ENCODE assay signal across 13 cellular contexts in genomic region chr2:64192080-64192479, GRCh38. TPM values are rescaled to one million over a fixed set of nuclear protein-coding genes. Genes with fewer than 3 reads are reported as not detected.
DNase-seq lines count a peak whose midpoint lies in the region; ATAC-seq and TF ChIP-seq lines count a peak whose summit lies in the region.
"Had no signal": no experiment of that assay in that cellular context is flagged by ENCODE, and none has a peak within 500 bp of the region (broad histone marks: within the 10 kb centered on the region; RNA-seq: fewer than 3 reads in every experiment).

No MANE protein-coding gene starts in this region.

- WGBS in heart left ventricle, 4 donors, result 78 to 86% (median 81%) methylated on average over 6 of the region's 6 CpGs
- 79 to 91% (median 84%) methylated on average over 6 of the region's 6 CpGs for WGBS in stomach, 5 donors

- no peak overlapping the region for H3K27ac Mint-ChIP-seq in effector memory CD8-positive, alpha-beta T cell
- no peak overlapping the region for H3K27ac Mint-ChIP-seq in activated CD4-positive, alpha-beta T cell treated with anti-CD3 and anti-CD28 coated beads, Interleukin-2, amount 10 ng/mL, durations not matched to agents 24 days and 14 days
- H3K27ac Mint-ChIP-seq: type B pancreatic cell had no signal

- H3K27ac ChIP-seq in heart left ventricle (peak overlapping the region in 4 of 12 donors; percentile 13 to 89 (median 34)), stomach (peak overlapping the region in 4 of 5 donors; percentile 12 to 71 (median 38))

- H3K27me3 ChIP-seq in heart left ventricle (no peaks in the 10 kb centered on the region), stomach (no peaks in the 10 kb centered on the region)

- no peaks in the 10 kb centered on the region for H3K9me3 Mint-ChIP-seq in effector memory CD8-positive, alpha-beta T cell
- no peaks in the 10 kb centered on the region for H3K9me3 Mint-ChIP-seq in activated CD4-positive, alpha-beta T cell treated with anti-CD3 and anti-CD28 coated beads, Interleukin-2, amount 10 ng/mL, durations not matched to agents 24 days and 14 days

- no peaks in the 10 kb centered on the region for H3K36me3 Mint-ChIP-seq in effector memory CD8-positive, alpha-beta T cell (ENCODE audit: insufficient read depth)
- no peaks in the 10 kb centered on the region for H3K36me3 Mint-ChIP-seq in activated CD4-positive, alpha-beta T cell treated with anti-CD3 and anti-CD28 coated beads, Interleukin-2, amount 10 ng/mL, durations not matched to agents 24 days and 14 days (ENCODE audit: low read depth)
- H3K36me3 Mint-ChIP-seq: type B pancreatic cell had no signal

- H3K27me3 Mint-ChIP-seq in effector memory CD8-positive, alpha-beta T cell, result peaks cover 3 to 32% of the 10 kb centered on the region in 2 donors
- H3K27me3 Mint-ChIP-seq in activated CD4-positive, alpha-beta T cell treated with anti-CD3 and anti-CD28 coated beads, Interleukin-2, amount 10 ng/mL, durations not matched to agents 24 days and 14 days, result peaks cover 3% of the 10 kb centered on the region
- H3K27me3 Mint-ChIP-seq: type B pancreatic cell had no signal

- TF ChIP-seq EP300 in stomach (IDR thresholded peaks at IDR 0.05), result no peak

- peaks cover 0 to 3% of the 10 kb centered on the region in 2 donors for H3K4me1 Mint-ChIP-seq in effector memory CD8-positive, alpha-beta T cell (ENCODE audit: low read depth in 2 of 2)
- peaks cover 24% of the 10 kb centered on the region for H3K4me1 Mint-ChIP-seq in activated CD4-positive, alpha-beta T cell treated with anti-CD3 and anti-CD28 coated beads, Interleukin-2, amount 10 ng/mL, durations not matched to agents 24 days and 14 days

- H3K4me3 Mint-ChIP-seq in effector memory CD8-positive, alpha-beta T cell, result no peak overlapping the region
- H3K4me3 Mint-ChIP-seq in activated CD4-positive, alpha-beta T cell treated with anti-CD3 and anti-CD28 coated beads, Interleukin-2, amount 10 ng/mL, durations not matched to agents 24 days and 14 days, result no peak overlapping the region
- H3K4me3 Mint-ChIP-seq: type B pancreatic cell had no signal

- intact Hi-C loops in heart left ventricle (cut with DNase I) (no loop called here), stomach (cut with DNase I; ENCODE audit: low total_unique reads) (no loop called here)
- intact Hi-C loops in activated CD4-positive, alpha-beta T cell treated with anti-CD3 and anti-CD28 coated beads, Interleukin-2, amount 10 ng/mL, durations not matched to agents 24 days and 14 days (cut with micrococcal nuclease), result no loop called here

- H3K4me1 ChIP-seq in heart left ventricle (peaks cover 0 to 53% (median 0%) of the 10 kb centered on the region in 12 donors), stomach (peaks cover 0 to 22% (median 3%) of the 10 kb centered on the region in 4 donors)

- TF ChIP-seq CTCF in heart left ventricle (IDR thresholded peaks at IDR 0.05), result no peak
- no peak for TF ChIP-seq CTCF in stomach (IDR thresholded peaks at IDR 0.05)

- no peaks in the 10 kb centered on the region for H3K36me3 ChIP-seq in heart left ventricle
- H3K36me3 ChIP-seq in stomach, result no peaks in the 10 kb centered on the region

- DNase-seq in NOMO-1 treated with DMSO at 0.1 percent for 48 hours (lab: John Stamatoyannopoulos, UW; ENCODE audit: unreplicated experiment) (peak; percentile 76), heart left ventricle (no peak), stomach (no peak), HuH-7.5 (ENCODE audit: low spot score) (no peak)
- DNase-seq in effector memory CD8-positive, alpha-beta T cell, result no peak
- no peak for DNase-seq in activated CD4-positive, alpha-beta T cell treated with anti-CD3 and anti-CD28 coated beads, Interleukin-2, amount 10 ng/mL, durations not matched to agents 24 days and 14 days
- DNase-seq: activated effector memory CD4-positive, alpha-beta T cell treated with Interleukin-2 at 50 U/mL for 16 hours; cerebellar nuclear complex; Karpas-422; NCI-H345; SHP77 treated with DMSO at 0.1 percent for 48 hours had no signal

- ATAC-seq in GM19395 (IDR thresholded peaks at IDR 0.05; ENCODE audit: unreplicated experiment) (peak; percentile 64), heart left ventricle (peak; percentile 47 to 80 (median 68))
- ATAC-seq in effector memory CD8-positive, alpha-beta T cell (replicated peaks), result no peak

- H3K4me3 ChIP-seq in heart left ventricle (no peak overlapping the region), stomach (no peak overlapping the region)

- H3K9me3 ChIP-seq in heart left ventricle (no peaks in the 10 kb centered on the region), stomach (no peaks in the 10 kb centered on the region)

- TF ChIP-seq POLR2A in heart left ventricle (IDR thresholded peaks at IDR 0.05), result no peak
- no peak for TF ChIP-seq POLR2A in stomach (IDR thresholded peaks at IDR 0.05)

RNA-seq across cellular contexts. Expression of gene PELI1, which starts 47.9 kb away (rescaled TPM):
- total RNA-seq in heart left ventricle, result 10 to 100 TPM in 2 of 9 donors, 1 to 10 TPM in 7; 5.9 to 14.6 (median 7.3) TPM
- 1 to 10 TPM; 4.2 to 7.5 TPM for polyA plus RNA-seq in heart left ventricle
- total RNA-seq in stomach, result 100 to 1,000 TPM in 1 of 5 donors, 10 to 100 TPM in 3, 1 to 10 TPM in 1; 7.6 to 165 (median 60.8) TPM
- polyA plus RNA-seq in stomach, result 10 to 100 TPM in 2 of 3 donors, 1 to 10 TPM in 1; 6.9 to 17.4 (median 11.8) TPM
- total RNA-seq in activated CD4-positive, alpha-beta T cell treated with anti-CD3 and anti-CD28 coated beads, Interleukin-2, amount 10 ng/mL, durations not matched to agents 24 days and 14 days, result 31.9 and 33.8 TPM in 2 replicates
